In genomic region chr7:71453630-71454029, GRCh38 we compare ENCODE assay signal across 8 cellular contexts.
"Had no signal": no experiment of that assay in that cellular context is flagged by ENCODE, and none has a peak within 500 bp of the region (broad histone marks: within the 10 kb centered on the region; RNA-seq: fewer than 3 reads in every experiment).

No MANE protein-coding gene starts in this region.

- H3K27ac ChIP-seq: HL-60 had no signal

- H3K4me1 ChIP-seq: HAP-1 had no signal

- H3K36me3 ChIP-seq: HAP-1 had no signal

- H3K4me1 Mint-ChIP-seq: IgD-negative memory B cell had no signal

- H3K36me3 Mint-ChIP-seq: IgD-negative memory B cell had no signal

- ATAC-seq: GM23338, HCT116, HepG2 had no signal

- H3K9me3 ChIP-seq: HAP-1 had no signal

- H3K4me3 ChIP-seq: GM23338, HAP-1 had no signal

- DNase-seq: H7, HFFc6 had no signal

- H3K27ac Mint-ChIP-seq: GM23338, HFFc6, IgD-negative memory B cell had no signal

- H3K4me3 Mint-ChIP-seq: GM23338, HFFc6, IgD-negative memory B cell had no signal

- H3K27me3 Mint-ChIP-seq: IgD-negative memory B cell had no signal
